Comparison of ENCODE assay signal across 8 cellular contexts in the genomic region with DNA sequence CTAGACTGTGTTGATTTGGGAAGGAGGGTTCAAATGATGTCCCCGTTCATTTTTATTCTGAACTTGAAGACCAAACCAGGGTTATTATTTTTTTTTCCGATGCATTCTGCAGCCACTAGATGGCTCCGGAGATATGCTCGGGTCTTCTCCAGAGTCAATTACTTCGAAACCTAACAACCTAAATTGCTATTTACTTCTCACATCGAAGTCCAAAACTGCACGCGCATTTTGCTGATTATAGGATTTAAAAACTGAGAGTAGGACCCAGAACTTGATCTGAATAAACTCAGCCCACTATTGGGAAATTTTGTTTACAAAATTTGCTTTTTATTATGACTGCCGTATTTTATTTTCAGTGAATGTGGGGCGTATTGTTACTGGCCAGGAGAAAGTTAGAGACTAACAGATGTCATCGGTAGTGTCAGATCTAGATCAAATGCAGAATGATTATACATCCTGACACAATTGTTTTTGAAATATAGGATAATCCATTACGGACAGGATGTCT.
DNase-seq lines count a peak whose midpoint lies in the region; TF ChIP-seq lines count a peak whose summit lies in the region.

No MANE protein-coding gene starts in this region.

- TF ChIP-seq CTCF in adrenal gland (IDR thresholded peaks at IDR 0.05), result peak; percentile 66 to 78 (median 71)

- H3K4me3 ChIP-seq in adrenal gland, result peak overlapping the region in 1 of 4 donors; percentile 49

- intact Hi-C loops in adrenal gland (cut with DNase I), result loop anchor here in 1 of 2 donors (5.0 to 10.0 kb wide), 2 partner anchors 247 to 959 kb away; no protein-coding TSS in a partner anchor

- H3K4me1 ChIP-seq in adrenal gland (replicated peaks in 1 of 2), result no peaks in the 10 kb centered on the region

- in situ Hi-C loops in ACHN (cut with HindIII; ENCODE audit: low pct_ligation_motif_present, low pct_unique_long_range_greater_than_20kb, low sequenced_read_pairs), result no loop called here

- DNase-seq in ACHN, result peak; percentile 83
- DNase-seq in GM03348 (ENCODE audit: low spot score), result peak; percentile 55
- DNase-seq in NCI-H146 (lab: John Stamatoyannopoulos, UW), result peak; percentile 79
- peak in 6 of 7 donors; percentile 28 to 64 (median 38) for DNase-seq in adrenal gland
- DNase-seq in iPS-NIHi11 (ENCODE audit: low spot score), result peak; percentile 30
- DNase-seq in superior temporal gyrus (ENCODE audit: extremely low spot score), result peak; percentile 75
- no peak for DNase-seq in UCSD-AML1 (lab: John Stamatoyannopoulos, UW; ENCODE audit: unreplicated experiment)
- DNase-seq in HuH-7.5 (ENCODE audit: low spot score), result no peak

- no peaks in the 10 kb centered on the region for H3K27me3 ChIP-seq in adrenal gland

- H3K9me3 ChIP-seq in adrenal gland (replicated peaks in 1 of 3), result no peaks in the 10 kb centered on the region

- 1 to 3% (median 2%) methylated on average over 12 of the region's 12 CpGs for WGBS in adrenal gland, 4 donors

- no peak overlapping the region for H3K27ac ChIP-seq in adrenal gland

- TF ChIP-seq POLR2A in adrenal gland (IDR thresholded peaks at IDR 0.05), result no peak

- no peaks in the 10 kb centered on the region for H3K36me3 ChIP-seq in adrenal gland (replicated peaks in 1 of 2)

Comparison
In these comparisons a context has a peak if more than half of its experiments do, and no peak if none do; other contexts are left out.
1. DNase-seq: peak in ACHN (single experiment), GM03348 (single experiment), NCI-H146 (single experiment), adrenal gland (6 of 7), iPS-NIHi11 (single experiment) and superior temporal gyrus (single experiment); none in UCSD-AML1 (single experiment) and HuH-7.5 (single experiment).